ENCODE assay signal across 33 cellular contexts in genomic region chr2:18125279-18125678, GRCh38.
"Had no signal": no experiment of that assay in that cellular context is flagged by ENCODE, and none has a peak within 500 bp of the region (broad histone marks: within the 10 kb centered on the region; RNA-seq: fewer than 3 reads in every experiment).

No MANE protein-coding gene starts in this region.

- H3K4me3 Mint-ChIP-seq: activated B cell treated with CpG ODN at 0.5 μM for 24 hours; activated CD4-positive, alpha-beta memory T cell treated with anti-CD3 and anti-CD28 coated beads for 36 hours; activated CD4-positive, alpha-beta T cell treated with anti-CD3 and anti-CD28 coated beads, Interleukin-2, amount 10 ng/mL, durations not matched to agents 24 days and 14 days; activated CD8-positive, alpha-beta T cell treated with anti-CD3 and anti-CD28 coated beads for 36 hours; activated naive CD4-positive, alpha-beta T cell treated with anti-CD3 and anti-CD28 coated beads for 36 hours; activated naive CD8-positive, alpha-beta T cell treated with anti-CD3 and anti-CD28 coated beads for 36 hours; activated T-cell treated with anti-CD3 and anti-CD28 coated beads, Interleukin-2, amount 50 U/mL, for 4 hours; activated T-cell treated with anti-CD3 and anti-CD28 coated beads, Interleukin-2, amount 50 U/mL, for 72 hours; activated T-helper 1 cell treated with anti-CD3 and anti-CD28 coated beads, Interleukin-12 subunit alpha, Interleukin-12 subunit beta, Interleukin-2, Interleukin-4 antibody, amounts not matched to agents 30 ng/mL and 10 ng/mL and 1 ng/mL, durations not matched to agents 14 hours and 24 hours and 36 hours; activated T-helper 17 cell treated with anti-CD3 and anti-CD28 coated beads, Interleukin-2, amount 50 U/mL, for 72 hours; T-helper 17 cell had no signal

- DNase-seq: activated B cell treated with CpG ODN at 0.5 μM for 24 hours; activated CD4-positive, alpha-beta memory T cell treated with anti-CD3 and anti-CD28 coated beads for 36 hours; activated CD4-positive, alpha-beta T cell treated with anti-CD3 and anti-CD28 coated beads for 4 hours; activated CD4-positive, alpha-beta T cell treated with anti-CD3 and anti-CD28 coated beads, Interleukin-2, amount 10 ng/mL, durations not matched to agents 24 days and 14 days; activated CD4-positive, alpha-beta T cell treated with anti-CD3 and anti-CD28 coated beads, Interleukin-2, amount 50 U/mL, for 1 hour; activated CD4-positive, alpha-beta T cell treated with anti-CD3 and anti-CD28 coated beads, Interleukin-2, amount 50 U/mL, for 4 hours; activated CD4-positive, CD25-positive, alpha-beta regulatory T cell treated with anti-CD3 and anti-CD28 coated beads, Interleukin-2, amount 50 U/mL, for 72 hours; activated CD8-positive, alpha-beta memory T cell treated with anti-CD3 and anti-CD28 coated beads, Interleukin-2, amount 50 U/mL, for 4 hours; activated CD8-positive, alpha-beta T cell treated with anti-CD3 and anti-CD28 coated beads for 36 hours; activated effector memory CD4-positive, alpha-beta T cell treated with anti-CD3 and anti-CD28 coated beads, Interleukin-2, amount 50 U/mL, for 16 hours; activated gamma-delta T cell treated with Interleukin-2 at 50 U/mL for 16 hours; activated naive CD4-positive, alpha-beta T cell; activated naive CD4-positive, alpha-beta T cell treated with anti-CD3 and anti-CD28 coated beads for 36 hours; activated naive CD4-positive, alpha-beta T cell treated with anti-CD3 and anti-CD28 coated beads, Interleukin-2, amount 50 U/mL, for 16 hours; activated naive CD8-positive, alpha-beta T cell treated with anti-CD3 and anti-CD28 coated beads for 36 hours; activated T-cell treated with anti-CD3 and anti-CD28 coated beads for 4 hours; activated T-cell treated with anti-CD3 and anti-CD28 coated beads, Interleukin-2, amount 50 U/mL, for 1 hour; activated T-cell treated with anti-CD3 and anti-CD28 coated beads, Interleukin-2, amount 50 U/mL, for 4 hours; activated T-cell treated with anti-CD3 and anti-CD28 coated beads, Interleukin-2, amount 50 U/mL, for 72 hours; adrenal gland; amniotic stem cell; aorta; body of pancreas; brain microvascular endothelial cell; central memory CD4-positive, alpha-beta T cell; cerebellar nuclear complex; T-helper 17 cell; T-helper 9 cell had no signal

- H3K27ac ChIP-seq: adrenal gland, body of pancreas, brain microvascular endothelial cell, breast epithelium, VCaP had no signal

- H3K27ac Mint-ChIP-seq: activated B cell treated with CpG ODN at 0.5 μM for 24 hours; activated CD4-positive, alpha-beta memory T cell treated with anti-CD3 and anti-CD28 coated beads for 36 hours; activated CD4-positive, alpha-beta T cell treated with anti-CD3 and anti-CD28 coated beads, Interleukin-2, amount 10 ng/mL, durations not matched to agents 24 days and 14 days; activated CD8-positive, alpha-beta T cell treated with anti-CD3 and anti-CD28 coated beads for 36 hours; activated naive CD4-positive, alpha-beta T cell treated with anti-CD3 and anti-CD28 coated beads for 36 hours; activated naive CD4-positive, alpha-beta T cell treated with anti-CD3 and anti-CD28 coated beads, Interleukin-2, amount 50 U/mL, for 72 hours; activated naive CD8-positive, alpha-beta T cell treated with anti-CD3 and anti-CD28 coated beads for 36 hours; activated T-cell treated with anti-CD3 and anti-CD28 coated beads, Interleukin-2, amount 50 U/mL, for 72 hours; activated T-helper 1 cell treated with anti-CD3 and anti-CD28 coated beads, Interleukin-12 subunit alpha, Interleukin-12 subunit beta, Interleukin-2, Interleukin-4 antibody, amounts not matched to agents 30 ng/mL and 10 ng/mL and 1 ng/mL, durations not matched to agents 14 hours and 24 hours and 36 hours; activated T-helper 17 cell treated with anti-CD3 and anti-CD28 coated beads, Interleukin-2, amount 50 U/mL, for 72 hours; T-helper 17 cell had no signal

- H3K36me3 Mint-ChIP-seq: activated CD4-positive, alpha-beta memory T cell treated with anti-CD3 and anti-CD28 coated beads for 36 hours; activated naive CD4-positive, alpha-beta T cell treated with anti-CD3 and anti-CD28 coated beads, Interleukin-2, amount 50 U/mL, for 72 hours; activated naive CD8-positive, alpha-beta T cell treated with anti-CD3 and anti-CD28 coated beads for 36 hours had no signal

- H3K36me3 ChIP-seq: adrenal gland, brain microvascular endothelial cell, breast epithelium had no signal

- H3K27me3 Mint-ChIP-seq: activated CD4-positive, alpha-beta memory T cell treated with anti-CD3 and anti-CD28 coated beads for 36 hours; activated CD4-positive, alpha-beta T cell treated with anti-CD3 and anti-CD28 coated beads, Interleukin-2, amount 10 ng/mL, durations not matched to agents 24 days and 14 days had no signal

- H3K4me1 ChIP-seq: breast epithelium had no signal

- H3K4me1 Mint-ChIP-seq: activated CD4-positive, alpha-beta T cell treated with anti-CD3 and anti-CD28 coated beads, Interleukin-2, amount 10 ng/mL, durations not matched to agents 24 days and 14 days; activated naive CD8-positive, alpha-beta T cell treated with anti-CD3 and anti-CD28 coated beads for 36 hours; activated T-helper 17 cell treated with anti-CD3 and anti-CD28 coated beads, Interleukin-2, amount 50 U/mL, for 72 hours; T-helper 17 cell had no signal

- H3K9me3 ChIP-seq: adrenal gland, body of pancreas, breast epithelium had no signal

- H3K27me3 ChIP-seq: adrenal gland, body of pancreas, brain microvascular endothelial cell, breast epithelium had no signal

- ATAC-seq: activated CD8-positive, alpha-beta T cell treated with anti-CD3 and anti-CD28 coated beads for 36 hours; activated naive CD4-positive, alpha-beta T cell treated with anti-CD3 and anti-CD28 coated beads, Interleukin-2, amount 50 U/mL, for 72 hours; activated T-cell treated with anti-CD3 and anti-CD28 coated beads, Interleukin-2, amount 50 U/mL, for 4 hours; activated T-cell treated with anti-CD3 and anti-CD28 coated beads, Interleukin-2, amount 50 U/mL, for 72 hours; activated T-helper 17 cell treated with anti-CD3 and anti-CD28 coated beads, Interleukin-2, amount 50 U/mL, for 72 hours; body of pancreas; T-helper 17 cell had no signal

- H3K9me3 Mint-ChIP-seq: activated B cell treated with CpG ODN at 0.5 μM for 24 hours; activated CD4-positive, alpha-beta memory T cell treated with anti-CD3 and anti-CD28 coated beads for 36 hours; activated CD4-positive, alpha-beta T cell treated with anti-CD3 and anti-CD28 coated beads, Interleukin-2, amount 10 ng/mL, durations not matched to agents 24 days and 14 days; activated CD8-positive, alpha-beta T cell treated with anti-CD3 and anti-CD28 coated beads for 36 hours; activated naive CD4-positive, alpha-beta T cell treated with anti-CD3 and anti-CD28 coated beads for 36 hours; activated naive CD8-positive, alpha-beta T cell treated with anti-CD3 and anti-CD28 coated beads for 36 hours; activated T-cell treated with anti-CD3 and anti-CD28 coated beads, Interleukin-2, amount 50 U/mL, for 4 hours; activated T-cell treated with anti-CD3 and anti-CD28 coated beads, Interleukin-2, amount 50 U/mL, for 72 hours; activated T-helper 1 cell treated with anti-CD3 and anti-CD28 coated beads, Interleukin-12 subunit alpha, Interleukin-12 subunit beta, Interleukin-2, Interleukin-4 antibody, amounts not matched to agents 30 ng/mL and 10 ng/mL and 1 ng/mL, durations not matched to agents 14 hours and 24 hours and 36 hours; activated T-helper 17 cell treated with anti-CD3 and anti-CD28 coated beads, Interleukin-2, amount 50 U/mL, for 72 hours had no signal

- H3K4me3 ChIP-seq: adrenal gland, body of pancreas, breast epithelium had no signal
